In genomic region chr4:154622598-154622997, GRCh38 we compare ENCODE assay signal across 9 cellular contexts. TPM values are rescaled to one million over a fixed set of nuclear protein-coding genes. Genes with fewer than 3 reads are reported as not detected.
DNase-seq lines count a peak whose midpoint lies in the region; ATAC-seq and TF ChIP-seq lines count a peak whose summit lies in the region.
"Had no signal": no experiment of that assay in that cellular context is flagged by ENCODE, and none has a peak within 500 bp of the region (broad histone marks: within the 10 kb centered on the region; RNA-seq: fewer than 3 reads in every experiment).

No MANE protein-coding gene starts in this region.

- ATAC-seq in HG02642 (IDR thresholded peaks at IDR 0.05; ENCODE audit: poor library complexity, unreplicated experiment) = peak; percentile 40
- peak; percentile 55 for ATAC-seq in mucosa of descending colon
- ATAC-seq in HG03108 (IDR thresholded peaks at IDR 0.05; ENCODE audit: unreplicated experiment) = no peak

- H3K4me1 Mint-ChIP-seq in chondrocyte (ENCODE audit: low read depth) = no peaks in the 10 kb centered on the region

- no peaks in the 10 kb centered on the region for H3K36me3 Mint-ChIP-seq in chondrocyte (ENCODE audit: low read depth)

- H3K36me3 ChIP-seq in mucosa of descending colon (ENCODE audit: low read depth) = no peaks in the 10 kb centered on the region

- H3K9me3 Mint-ChIP-seq in chondrocyte (ENCODE audit: low read depth) = no peaks in the 10 kb centered on the region

- no peak overlapping the region for H3K4me3 Mint-ChIP-seq in chondrocyte (ENCODE audit: unreplicated experiment)

- no peak overlapping the region for H3K4me3 ChIP-seq in mucosa of descending colon

- peak; percentile 64 for TF ChIP-seq CTCF in C4-2B (conservative IDR thresholded peaks at IDR 0.05)
- peak; percentile 37; the same call in 1 of the 2 replicates for TF ChIP-seq CTCF in GM12874 (IDR thresholded peaks at IDR 0.05; ENCODE audit: insufficient read depth, low read depth, low read length)
- TF ChIP-seq CTCF in chondrocyte (IDR thresholded peaks at IDR 0.05) = peak; percentile 79
- peak; percentile 22 for TF ChIP-seq CTCF in mucosa of descending colon (IDR thresholded peaks at IDR 0.05)

- intact Hi-C loops in mucosa of descending colon (cut with DNase I, micrococcal nuclease) = loop anchor here in 1 of 2 donors (10.0 kb wide), 1 partner anchor 68 kb away; the partner anchor contains the start of gene PLRG1

- H3K27ac Mint-ChIP-seq in chondrocyte (ENCODE audit: unreplicated experiment) = no peak overlapping the region

- peaks cover 40% of the 10 kb centered on the region for H3K27me3 Mint-ChIP-seq in chondrocyte (ENCODE audit: low read depth)

- H3K9me3 ChIP-seq in mucosa of descending colon = no peaks in the 10 kb centered on the region

- peak; percentile 7 for DNase-seq in NCI-H226
- DNase-seq in chondrocyte (ENCODE audit: low spot score) = no peak
- peak in 1 of 3 donors; percentile 60 for DNase-seq in mucosa of descending colon
- DNase-seq in SHP77 treated with DMSO at 0.1 percent for 48 hours (lab: John Stamatoyannopoulos, UW) = no peak

- H3K27ac ChIP-seq in C4-2B = no peak overlapping the region

- H3K4me1 ChIP-seq in mucosa of descending colon (ENCODE audit: low read depth) = peaks cover 13% of the 10 kb centered on the region

RNA-seq across cellular contexts. Expression of gene FGG, which starts 10.1 kb away (rescaled TPM):
- total RNA-seq in chondrocyte (not detected in 3 replicates), mucosa of descending colon (under 1 TPM in 1 of 3 donors, not detected in 2; 0.69 TPM)
- total RNA-seq: pulmonary artery endothelial cell had no signal

RNA-seq across cellular contexts. Expression of gene FGA, which starts 32.1 kb away (rescaled TPM):
- total RNA-seq in chondrocyte (not detected in 3 replicates), mucosa of descending colon (under 1 TPM in 1 of 3 donors, not detected in 2; 0.84 TPM)
- total RNA-seq: pulmonary artery endothelial cell had no signal

RNA-seq across cellular contexts. Expression of gene FGB, which starts 59.8 kb away (rescaled TPM):
- total RNA-seq in chondrocyte (2.1 to 2.4 TPM in 2 of 3 replicates, not detected in the other), mucosa of descending colon (1 to 10 TPM in 1 of 3 donors, under 1 TPM in 1, not detected in 1; 0.63 to 1.0 TPM)
- total RNA-seq: pulmonary artery endothelial cell had no signal

Comparison
In these comparisons a context has a peak if more than half of its experiments do, and no peak if none do; other contexts are left out.
1. CTCF ChIP-seq: peak in every context shown above with its lines; median percentile 79 in chondrocyte; 64 in C4-2B; 37 in GM12874; 22 in mucosa of descending colon.